In the genomic region with DNA sequence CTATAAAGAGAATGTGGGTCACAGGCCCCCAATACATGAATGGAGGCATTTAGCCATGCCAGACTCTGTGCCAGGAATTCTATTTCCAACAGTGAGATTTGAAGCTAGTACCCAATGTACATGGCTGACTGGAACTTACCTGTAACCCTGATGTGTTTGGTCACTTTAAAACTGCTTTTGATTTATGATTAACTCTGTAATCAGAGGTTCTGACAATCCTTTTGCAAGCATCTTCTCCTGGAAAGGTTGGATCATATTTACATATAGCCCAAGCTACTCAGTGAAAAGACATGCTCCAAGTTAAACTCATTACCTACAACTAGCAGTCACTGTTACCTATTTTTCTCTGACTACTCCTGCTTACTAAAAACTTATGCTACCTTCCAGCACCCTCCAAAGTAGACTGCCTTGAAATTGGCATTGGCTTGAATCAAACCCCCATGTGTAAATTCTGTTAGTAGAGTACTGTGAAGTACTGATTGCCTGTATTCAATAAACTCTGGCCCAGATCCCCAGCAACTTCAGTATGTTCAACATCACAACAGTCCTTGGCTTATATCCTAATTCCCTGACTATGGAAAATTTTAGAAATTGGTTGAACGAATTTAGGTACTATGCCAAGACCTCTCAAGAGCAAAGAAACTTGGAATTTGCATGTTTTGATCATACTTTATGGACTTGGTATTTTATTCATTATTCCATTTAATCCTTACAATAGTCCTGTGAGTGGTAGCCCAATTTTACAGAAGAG, we compare ENCODE assay signal across 27 cellular contexts.
"Had no signal": no experiment of that assay in that cellular context is flagged by ENCODE, and none has a peak within 500 bp of the region (broad histone marks: within the 10 kb centered on the region; RNA-seq: fewer than 3 reads in every experiment).

No MANE protein-coding gene starts in this region.

- H3K4me3 ChIP-seq: colonic mucosa, gastrocnemius medialis, lung, ovary, psoas muscle, skin epidermis, thoracic aorta, tibial nerve, upper lobe of right lung, uterus had no signal

- ATAC-seq: esophagus mucosa; gastrocnemius medialis; left lobe of liver; naive thymus-derived CD8-positive, alpha-beta T cell; psoas muscle; right cardiac atrium; stimulated activated naive B cell treated with anti-CD40 and anti-IgM and Interleukin-4, amounts not matched to agents 10 μg/mL and 1 μg/mL and 100 μg/mL, for 72 hours; upper lobe of right lung had no signal

- DNase-seq: colonic mucosa; effector CD8-positive, alpha-beta T cell; endodermal cell; gastrocnemius medialis; head of caudate nucleus; kidney; mesenchymal stem cell; midbrain; naive thymus-derived CD8-positive, alpha-beta T cell; nephron progenitor cell; nucleus accumbens; ovary; posterior cingulate gyrus; psoas muscle; right cardiac atrium; stimulated activated CD4-positive, alpha-beta T cell treated with anti-CD3 and anti-CD28 coated beads, Interleukin-15, amount 100 ng/mL, for 24 hours; stimulated activated CD4-positive, alpha-beta T cell treated with anti-CD3 and anti-CD28 coated beads, Interleukin-2, amount 100 ng/mL, for 48 hours; stimulated activated naive B cell treated with anti-CD40 and anti-IgM and Interleukin-4, amounts not matched to agents 10 μg/mL and 1 μg/mL and 100 μg/mL, for 72 hours; upper lobe of right lung; uterus had no signal

- H3K27ac ChIP-seq: colonic mucosa, epithelial cell of prostate, gastrocnemius medialis, ovary, psoas muscle, skin epidermis, thoracic aorta, tibial nerve, upper lobe of right lung, uterus had no signal

- H3K36me3 ChIP-seq: colonic mucosa, gastrocnemius medialis, ovary, thoracic aorta, tibial nerve, upper lobe of right lung, uterus had no signal

- H3K9me3 ChIP-seq: colonic mucosa, gastrocnemius medialis, ovary, psoas muscle, thoracic aorta, tibial nerve, upper lobe of right lung, uterus had no signal

- H3K27me3 ChIP-seq: colonic mucosa, gastrocnemius medialis, ovary, tibial nerve, upper lobe of right lung, uterus had no signal

- H3K4me1 ChIP-seq: colonic mucosa, gastrocnemius medialis, psoas muscle, tibial nerve, upper lobe of right lung, uterus had no signal
